ENCODE assay signal across 8 cellular contexts in the genomic region with DNA sequence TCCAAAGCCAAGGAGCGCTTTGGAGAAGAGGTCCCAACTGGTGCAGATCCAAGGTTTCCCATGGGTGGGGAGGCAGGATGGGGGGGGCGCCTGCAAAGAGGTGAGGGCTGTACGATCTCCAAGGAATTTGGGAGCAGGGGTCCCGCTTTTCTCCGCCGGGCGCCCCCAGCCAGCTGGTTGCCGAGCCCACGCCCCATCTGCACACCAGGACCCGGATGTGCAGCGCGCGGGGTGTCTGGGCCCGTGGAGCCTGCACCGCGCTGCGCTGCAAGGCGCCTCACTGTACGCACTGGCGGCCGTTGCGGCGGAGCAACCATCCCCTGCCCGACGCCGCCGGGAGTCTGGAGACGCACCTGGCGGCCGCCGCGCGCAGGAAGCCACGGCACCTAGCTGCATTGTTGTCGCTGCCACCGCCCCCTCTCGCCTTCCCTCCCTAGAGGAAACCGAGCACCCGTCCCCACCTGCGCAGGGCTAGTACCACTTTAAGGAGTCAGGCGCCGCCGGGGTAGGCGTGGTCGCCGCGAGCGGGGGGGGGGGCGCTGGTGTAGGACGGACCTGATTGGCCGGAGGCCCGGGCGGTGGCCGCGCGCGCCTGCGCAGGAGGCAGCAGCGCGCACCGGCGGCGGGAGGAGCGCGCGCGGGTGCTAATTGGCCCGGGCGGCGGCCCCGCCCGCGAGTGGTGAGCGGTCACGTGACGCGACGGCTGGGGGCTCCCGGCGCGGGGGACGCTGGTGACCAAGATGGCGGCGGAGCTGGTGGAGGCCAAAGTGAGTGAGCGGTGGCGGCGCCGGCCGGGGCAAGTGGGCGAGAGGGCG. TPM values are rescaled to one million over a fixed set of nuclear protein-coding genes. Genes with fewer than 3 reads are reported as not detected.
A peak's percentile ranks its signal among the peaks of the same experiment; 100 is the strongest.
DNase-seq lines count a peak whose midpoint lies in the region; ATAC-seq, FAIRE-seq and TF ChIP-seq lines count a peak whose summit lies in the region.

A gene with protein sequence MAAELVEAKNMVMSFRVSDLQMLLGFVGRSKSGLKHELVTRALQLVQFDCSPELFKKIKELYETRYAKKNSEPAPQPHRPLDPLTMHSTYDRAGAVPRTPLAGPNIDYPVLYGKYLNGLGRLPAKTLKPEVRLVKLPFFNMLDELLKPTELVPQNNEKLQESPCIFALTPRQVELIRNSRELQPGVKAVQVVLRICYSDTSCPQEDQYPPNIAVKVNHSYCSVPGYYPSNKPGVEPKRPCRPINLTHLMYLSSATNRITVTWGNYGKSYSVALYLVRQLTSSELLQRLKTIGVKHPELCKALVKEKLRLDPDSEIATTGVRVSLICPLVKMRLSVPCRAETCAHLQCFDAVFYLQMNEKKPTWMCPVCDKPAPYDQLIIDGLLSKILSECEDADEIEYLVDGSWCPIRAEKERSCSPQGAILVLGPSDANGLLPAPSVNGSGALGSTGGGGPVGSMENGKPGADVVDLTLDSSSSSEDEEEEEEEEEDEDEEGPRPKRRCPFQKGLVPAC (plus strand): TSS at position 716 of the 815 bp plus-strand sequence. CDS start 25 bp downstream, at position 741.

- peak; percentile 72 for DNase-seq in NCI-H1694 (lab: John Stamatoyannopoulos, UW)
- peak; percentile 92 to 96 (median 96) for DNase-seq in T-helper 17 cell
- peak; percentile 62 to 99 (median 92) for DNase-seq in amygdala (lab: John Stamatoyannopoulos, UW)
- DNase-seq in left ventricle myocardium superior: peak; percentile 98
- DNase-seq in pulmonary artery endothelial cell (ENCODE audit: low read depth, low spot score): peak; percentile 68
- DNase-seq in urothelium cell line (ENCODE audit: low spot score): peak; percentile 97

- no peaks in the 10 kb centered on the region for H3K27me3 Mint-ChIP-seq in T-helper 17 cell

- FAIRE-seq in urothelium cell line (lab: Jason Lieb, UNC): peak; percentile 13

- TF ChIP-seq POLR2A in GM15510 (IDR thresholded peaks at IDR 0.05; ENCODE audit: borderline replicate concordance, extremely low read depth, insufficient read length): peak; percentile 67

- no peaks in the 10 kb centered on the region for H3K36me3 Mint-ChIP-seq in T-helper 17 cell (ENCODE audit: low read depth)

- H3K27ac Mint-ChIP-seq in T-helper 17 cell: peak within 1 kb of the TSS; percentile 67

- ATAC-seq in HG02870 (IDR thresholded peaks at IDR 0.05; ENCODE audit: unreplicated experiment) (peak; percentile 76), T-helper 17 cell (peak; percentile 93), left ventricle myocardium superior (peak; percentile 95)

- H3K4me3 Mint-ChIP-seq in T-helper 17 cell: peak within 1 kb of the TSS; percentile 90

- intact Hi-C loops in left ventricle myocardium superior (cut with micrococcal nuclease): no loop called here

- H3K4me1 Mint-ChIP-seq in T-helper 17 cell: peaks cover 13% of the 10 kb centered on the region

- H3K9me3 ChIP-seq in T-helper 17 cell (ENCODE audit: control insufficient read depth, low read length, poor library complexity, severe bottlenecking): no peaks in the 10 kb centered on the region

RNA-seq across cellular contexts. Expression of the gene that starts here (rescaled TPM):
- total RNA-seq in T-helper 17 cell: 10 to 100 TPM; 20.8 to 22.7 TPM
- 19.8 TPM for total RNA-seq in left ventricle myocardium superior
- total RNA-seq in pulmonary artery endothelial cell: 26.5 and 49.2 TPM in 2 replicates

Comparison
In these comparisons a context has a peak if more than half of its experiments do, and no peak if none do; other contexts are left out.
1. Peak in every context shown above with its lines: DNase-seq and ATAC-seq.